ENCODE assay signal across 8 cellular contexts in the genomic region with DNA sequence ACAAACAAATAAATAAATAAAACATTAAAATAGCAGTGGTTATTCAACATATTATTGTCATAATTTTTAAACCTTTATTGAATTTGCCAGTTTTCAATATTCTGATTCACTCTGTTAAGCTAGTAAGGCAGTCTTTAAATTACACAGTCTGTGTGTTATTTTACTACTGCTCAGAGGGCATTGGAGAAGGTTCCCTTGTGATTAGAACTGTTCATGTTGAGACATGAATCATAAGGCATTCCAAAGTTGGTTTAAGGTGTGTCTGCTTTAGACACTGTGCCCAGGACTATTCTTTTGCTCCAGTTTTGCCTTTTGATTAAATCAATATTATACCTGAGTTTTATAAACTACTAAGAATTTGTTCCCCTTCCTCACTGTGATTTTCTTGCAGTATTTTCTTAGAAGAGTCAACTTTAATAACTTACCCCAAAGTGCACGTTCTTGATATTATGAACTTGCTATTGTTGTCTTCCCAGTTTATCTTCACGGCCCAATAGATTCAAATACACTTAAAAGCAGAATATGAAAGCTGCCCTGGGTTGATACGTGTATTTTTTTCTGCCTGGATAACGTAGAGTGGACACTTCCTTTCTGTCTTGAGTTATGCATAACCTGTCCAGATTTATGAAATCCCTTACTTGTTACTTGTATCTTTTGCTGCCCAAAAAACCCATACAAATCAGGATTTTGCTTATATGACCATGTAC.
DNase-seq lines count a peak whose midpoint lies in the region; ATAC-seq and TF ChIP-seq lines count a peak whose summit lies in the region.

No MANE protein-coding gene starts in this region.

- no peaks in the 10 kb centered on the region for H3K36me3 ChIP-seq in Peyer's patch
- no peaks in the 10 kb centered on the region for H3K36me3 ChIP-seq in endocrine pancreas (ENCODE audit: control insufficient read depth, insufficient read depth, low read length)

- H3K27me3 ChIP-seq in Peyer's patch = no peaks in the 10 kb centered on the region
- H3K27me3 ChIP-seq in endocrine pancreas (ENCODE audit: control insufficient read depth, insufficient read depth, low read length) = peaks cover 2% of the 10 kb centered on the region

- H3K27ac ChIP-seq in Peyer's patch = peak overlapping the region; percentile 17 to 80 (median 44)

- no peaks in the 10 kb centered on the region for H3K27me3 Mint-ChIP-seq in activated CD4-positive, alpha-beta T cell treated with anti-CD3 and anti-CD28 coated beads, Interleukin-2, amount 10 ng/mL, durations not matched to agents 24 days and 14 days
- no peaks in the 10 kb centered on the region for H3K27me3 Mint-ChIP-seq in stimulated activated naive B cell treated with anti-CD40 and anti-IgM and Interleukin-4, amounts not matched to agents 10 μg/mL and 1 μg/mL and 100 μg/mL, for 72 hours

- no peak for TF ChIP-seq POLR2A in Peyer's patch (IDR thresholded peaks at IDR 0.05)

- peak overlapping the region; percentile 93 for H3K27ac Mint-ChIP-seq in activated CD4-positive, alpha-beta T cell treated with anti-CD3 and anti-CD28 coated beads, Interleukin-2, amount 10 ng/mL, durations not matched to agents 24 days and 14 days
- peak overlapping the region; percentile 98 for H3K27ac Mint-ChIP-seq in stimulated activated naive B cell treated with anti-CD40 and anti-IgM and Interleukin-4, amounts not matched to agents 10 μg/mL and 1 μg/mL and 100 μg/mL, for 72 hours

- intact Hi-C loops in activated CD4-positive, alpha-beta T cell treated with anti-CD3 and anti-CD28 coated beads, Interleukin-2, amount 10 ng/mL, durations not matched to agents 24 days and 14 days (cut with micrococcal nuclease) = loop anchor here (2.0 to 10.0 kb wide), 8 partner anchors 15 to 339 kb away; a partner anchor contains a TSS
- intact Hi-C loops in sciatic nerve (cut with DNase I) = no loop called here

- H3K9me3 Mint-ChIP-seq in activated CD4-positive, alpha-beta T cell treated with anti-CD3 and anti-CD28 coated beads, Interleukin-2, amount 10 ng/mL, durations not matched to agents 24 days and 14 days = no peaks in the 10 kb centered on the region
- no peaks in the 10 kb centered on the region for H3K9me3 Mint-ChIP-seq in stimulated activated naive B cell treated with anti-CD40 and anti-IgM and Interleukin-4, amounts not matched to agents 10 μg/mL and 1 μg/mL and 100 μg/mL, for 72 hours

- peak overlapping the region; percentile 87 for H3K4me3 Mint-ChIP-seq in activated CD4-positive, alpha-beta T cell treated with anti-CD3 and anti-CD28 coated beads, Interleukin-2, amount 10 ng/mL, durations not matched to agents 24 days and 14 days
- peak overlapping the region; percentile 89 to 90 for H3K4me3 Mint-ChIP-seq in stimulated activated naive B cell treated with anti-CD40 and anti-IgM and Interleukin-4, amounts not matched to agents 10 μg/mL and 1 μg/mL and 100 μg/mL, for 72 hours

- no peak overlapping the region for H3K9ac ChIP-seq in endocrine pancreas (ENCODE audit: control insufficient read depth, insufficient read depth, low read length)

- no peak for TF ChIP-seq CTCF in Peyer's patch (IDR thresholded peaks at IDR 0.05)

- no peak for ATAC-seq in stimulated activated naive B cell treated with anti-CD40 and anti-IgM and Interleukin-4, amounts not matched to agents 10 μg/mL and 1 μg/mL and 100 μg/mL, for 72 hours (replicated peaks)
- ATAC-seq in GM21825 (IDR thresholded peaks at IDR 0.05; ENCODE audit: unreplicated experiment) = no peak
- ATAC-seq in sciatic nerve = no peak

- peak; percentile 54 for DNase-seq in activated CD4-positive, alpha-beta T cell treated with anti-CD3 and anti-CD28 coated beads, Interleukin-2, amount 10 ng/mL, durations not matched to agents 24 days and 14 days
- DNase-seq in activated CD4-positive, alpha-beta T cell treated with anti-CD3 and anti-CD28 coated beads, Interleukin-2, amount 50 U/mL, for 48 hours = no peak
- no peak for DNase-seq in Peyer's patch
- DNase-seq in stimulated activated naive B cell treated with anti-CD40 and anti-IgM and Interleukin-4, amounts not matched to agents 10 μg/mL and 1 μg/mL and 100 μg/mL, for 72 hours = no peak
- no peak for DNase-seq in SK-N-DZ (ENCODE audit: low spot score)
- no peak for DNase-seq in sciatic nerve (ENCODE audit: low spot score)

- H3K4me1 Mint-ChIP-seq in activated CD4-positive, alpha-beta T cell treated with anti-CD3 and anti-CD28 coated beads, Interleukin-2, amount 10 ng/mL, durations not matched to agents 24 days and 14 days = peaks cover 50% of the 10 kb centered on the region
- peaks cover 31 to 59% of the 10 kb centered on the region in 2 donors for H3K4me1 Mint-ChIP-seq in stimulated activated naive B cell treated with anti-CD40 and anti-IgM and Interleukin-4, amounts not matched to agents 10 μg/mL and 1 μg/mL and 100 μg/mL, for 72 hours

- peaks cover 0 to 5% (median 0%) of the 10 kb centered on the region in 4 donors for H3K4me1 ChIP-seq in Peyer's patch
- no peaks in the 10 kb centered on the region for H3K4me1 ChIP-seq in endocrine pancreas (ENCODE audit: control insufficient read depth, insufficient read depth, low read length)

- H3K36me3 Mint-ChIP-seq in activated CD4-positive, alpha-beta T cell treated with anti-CD3 and anti-CD28 coated beads, Interleukin-2, amount 10 ng/mL, durations not matched to agents 24 days and 14 days (ENCODE audit: low read depth) = peaks cover 3% of the 10 kb centered on the region
- H3K36me3 Mint-ChIP-seq in stimulated activated naive B cell treated with anti-CD40 and anti-IgM and Interleukin-4, amounts not matched to agents 10 μg/mL and 1 μg/mL and 100 μg/mL, for 72 hours = peaks cover 34 to 39% of the 10 kb centered on the region in 2 donors

- H3K9me3 ChIP-seq in Peyer's patch (no peaks in the 10 kb centered on the region), endocrine pancreas (ENCODE audit: control insufficient read depth, low read length) (no peaks in the 10 kb centered on the region)

- H3K4me3 ChIP-seq in Peyer's patch = peak overlapping the region; percentile 17 to 48 (median 38)
- peak overlapping the region; percentile 14 for H3K4me3 ChIP-seq in endocrine pancreas (ENCODE audit: control insufficient read depth, insufficient read depth, low read length)
